Comparison of ENCODE assay signal across 7 cellular contexts in the genomic region with DNA sequence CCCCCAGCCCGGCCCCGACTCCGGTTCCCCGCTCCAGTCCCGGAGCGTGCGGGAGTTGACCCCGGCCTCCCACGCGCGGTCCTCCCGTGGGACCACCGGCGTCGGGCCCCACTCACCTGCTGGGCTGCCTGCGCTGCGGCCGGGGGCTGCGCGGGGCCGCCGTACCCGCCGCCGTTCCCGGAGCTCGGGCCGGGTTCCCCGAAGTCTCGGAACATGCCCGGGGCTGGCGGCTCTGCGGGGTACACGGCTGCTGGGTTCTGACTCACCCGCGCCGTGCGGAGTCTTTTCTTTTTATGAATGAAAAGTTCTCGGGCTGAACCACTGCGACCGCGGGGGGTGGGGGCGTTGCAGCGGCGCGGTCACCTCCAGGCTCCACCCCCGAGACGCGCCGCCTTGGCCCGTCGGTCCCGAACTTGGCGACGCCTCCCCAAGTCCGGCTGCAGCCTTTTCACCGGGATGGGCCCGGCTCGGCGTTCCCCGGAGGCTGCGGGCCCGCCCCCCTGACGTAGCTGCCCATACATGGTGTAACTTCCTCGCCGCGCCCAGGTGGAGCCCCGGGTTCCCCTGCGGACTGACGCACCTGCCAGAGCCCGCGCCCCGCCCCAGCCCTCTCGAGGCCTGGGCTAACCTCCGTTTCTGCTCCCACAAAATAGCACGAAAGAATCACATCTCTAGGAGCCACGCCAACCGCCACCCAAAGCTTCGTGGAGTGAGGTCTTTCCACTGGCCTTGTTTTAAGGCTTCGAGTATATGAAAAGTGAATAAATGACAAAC. TPM values are rescaled to one million over a fixed set of nuclear protein-coding genes. Genes with fewer than 3 reads are reported as not detected.
DNase-seq lines count a peak whose midpoint lies in the region; ATAC-seq lines count a peak whose summit lies in the region.

A gene (minus strand): TSS at position 264 of the 774 bp plus-strand sequence. CDS start 49 bp downstream, at position 215.

- DNase-seq in NCI-H146 treated with DMSO at 0.1 percent for 48 hours (lab: John Stamatoyannopoulos, UW; ENCODE audit: unreplicated experiment): peak; percentile 68
- peak; percentile 90 to 95 for DNase-seq in activated CD4-positive, alpha-beta T cell treated with anti-CD3 and anti-CD28 coated beads for 24 hours (ENCODE audit: low read depth in 2 of 2)
- DNase-seq in cerebellum (ENCODE audit: low spot score): peak; percentile 91
- DNase-seq in kidney tubule cell (ENCODE audit: low spot score): peak; percentile 99
- DNase-seq in stimulated activated CD4-positive, alpha-beta T cell treated with anti-CD3 and anti-CD28 coated beads, Interleukin-1b, Interleukin-23, amount 100 ng/mL, for 1 hour (ENCODE audit: low read depth in 2 of 2): peak; percentile 77 to 87

- ATAC-seq in GM18499 (IDR thresholded peaks at IDR 0.05; ENCODE audit: insufficient read depth, unreplicated experiment) (peak; percentile 53), HG02763 (IDR thresholded peaks at IDR 0.05; ENCODE audit: unreplicated experiment) (peak; percentile 79)

RNA-seq across cellular contexts. Expression of the gene that starts here (rescaled TPM):
- total RNA-seq in cerebellum: not detected

Comparison
In these comparisons a context has a peak if more than half of its experiments do, and no peak if none do; other contexts are left out.
1. Peak in every context shown above with its lines: DNase-seq and ATAC-seq.
2. Peak in DNase-seq in cerebellum; RNA of the gene not detected or under 1 TPM.